Comparison of ENCODE assay signal across 8 cellular contexts in the genomic region with DNA sequence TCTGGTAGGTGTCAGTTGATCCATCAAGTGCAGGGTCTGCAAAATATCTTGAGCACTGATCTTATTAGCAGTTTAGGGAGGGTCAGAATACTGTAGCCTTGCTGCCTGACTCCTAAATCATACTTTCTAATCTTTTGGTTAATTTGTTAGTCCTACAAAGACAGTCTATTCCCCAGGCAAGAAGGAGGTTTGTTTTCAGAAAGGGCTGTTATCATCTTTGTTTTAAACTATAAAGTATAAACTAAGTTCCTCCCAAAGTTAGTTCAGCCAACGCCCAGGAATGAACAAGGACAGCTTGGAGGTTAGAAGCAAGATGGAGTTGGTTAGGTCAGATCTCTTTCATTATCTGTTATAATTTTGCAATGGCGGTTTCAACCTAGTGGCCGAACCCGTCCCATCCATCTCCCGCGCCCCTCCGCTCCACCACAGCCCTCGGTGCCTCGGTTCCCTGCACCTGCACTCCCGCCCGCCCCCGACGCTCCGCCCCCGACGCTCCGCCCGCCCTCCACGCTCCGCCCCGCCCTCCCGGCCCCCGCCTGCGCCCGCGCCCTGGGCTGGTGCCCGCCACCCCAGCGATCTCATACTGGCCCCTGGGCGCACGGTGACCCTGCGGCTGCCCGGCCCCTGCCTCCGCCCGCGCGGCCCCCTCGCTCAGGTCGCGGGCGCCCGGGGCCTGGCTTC. TPM values are rescaled to one million over a fixed set of nuclear protein-coding genes. Genes with fewer than 3 reads are reported as not detected.
DNase-seq lines count a peak whose midpoint lies in the region; ATAC-seq and TF ChIP-seq lines count a peak whose summit lies in the region.

A gene with protein sequence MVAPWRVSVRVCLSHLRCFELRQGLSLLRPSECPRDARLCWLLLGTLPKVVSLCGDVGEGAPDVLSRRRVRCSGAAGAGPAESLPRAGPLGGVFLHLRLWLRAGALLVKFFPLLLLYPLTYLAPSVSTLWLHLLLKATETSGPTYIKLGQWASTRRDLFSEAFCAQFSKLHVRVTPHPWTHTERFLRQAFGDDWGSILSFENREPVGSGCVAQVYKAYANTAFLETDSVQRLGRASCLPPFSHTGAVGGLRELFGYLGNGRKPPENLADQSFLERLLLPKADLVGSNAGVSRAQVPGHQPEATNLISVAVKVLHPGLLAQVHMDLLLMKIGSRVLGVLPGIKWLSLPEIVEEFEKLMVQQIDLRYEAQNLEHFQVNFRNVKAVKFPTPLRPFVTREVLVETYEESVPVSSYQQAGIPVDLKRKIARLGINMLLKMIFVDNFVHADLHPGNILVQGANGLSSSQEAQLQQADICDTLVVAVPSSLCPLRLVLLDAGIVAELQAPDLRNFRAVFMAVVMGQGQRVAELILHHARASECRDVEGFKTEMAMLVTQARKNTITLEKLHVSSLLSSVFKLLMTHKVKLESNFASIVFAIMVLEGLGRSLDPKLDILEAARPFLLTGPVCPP (plus strand): TSS at position 564 of the 681 bp plus-strand sequence. CDS start 386 bp downstream, outside the sequence.

- in situ Hi-C loops in ACHN (cut with HindIII; ENCODE audit: low pct_ligation_motif_present, low pct_unique_long_range_greater_than_20kb, low sequenced_read_pairs): no loop called here

- H3K4me3 ChIP-seq in fibroblast of mammary gland (ENCODE audit: control insufficient read depth, low read depth, low read length): peak within 1 kb of the TSS; percentile 61
- H3K4me3 ChIP-seq in stomach smooth muscle (ENCODE audit: low read length in 2 of 2): peak within 1 kb of the TSS; percentile 66 to 82

- peak within 1 kb of the TSS; percentile 73 to 80 for H3K9ac ChIP-seq in stomach smooth muscle (ENCODE audit: low read length in 2 of 2)

- ATAC-seq in GM18511 (IDR thresholded peaks at IDR 0.05; ENCODE audit: unreplicated experiment) (peak; percentile 65), HG03045 (IDR thresholded peaks at IDR 0.05; ENCODE audit: unreplicated experiment) (peak; percentile 66)

- peak within 1 kb of the TSS; percentile 37 for H3K27ac ChIP-seq in stomach smooth muscle (ENCODE audit: low read length)

- H3K27ac Mint-ChIP-seq in neural crest cell (ENCODE audit: unreplicated experiment): no peak within 1 kb of the TSS

- no peaks in the 10 kb centered on the region for H3K36me3 Mint-ChIP-seq in neural crest cell (ENCODE audit: low read depth)

- H3K4me3 Mint-ChIP-seq in neural crest cell: peak within 1 kb of the TSS; percentile 84

- no peaks in the 10 kb centered on the region for H3K27me3 ChIP-seq in stomach smooth muscle (ENCODE audit: control insufficient read depth in 1 of 2, insufficient read depth in 2 of 2, low read length in 2 of 2)

- H3K27me3 Mint-ChIP-seq in neural crest cell (ENCODE audit: low read depth): peaks cover 3% of the 10 kb centered on the region

- peak; percentile 54 for DNase-seq in ACHN
- DNase-seq in NCI-H526 treated with DMSO at 0.1 percent for 48 hours (lab: John Stamatoyannopoulos, UW): peak; percentile 42
- peak; percentile 69 to 78 for DNase-seq in activated T-cell treated with anti-CD3 and anti-CD28 coated beads, Interleukin-2, amount 50 U/mL, for 48 hours
- DNase-seq in fibroblast of mammary gland (ENCODE audit: low read depth): no peak
- DNase-seq in neural crest cell (ENCODE audit: low read depth, low spot score): peak; percentile 24

- H3K9me3 Mint-ChIP-seq in neural crest cell: no peaks in the 10 kb centered on the region

- peaks cover 0 to 2% of the 10 kb centered on the region in 2 donors for H3K36me3 ChIP-seq in stomach smooth muscle (ENCODE audit: control insufficient read depth in 2 of 2, insufficient read depth in 2 of 2, low read length in 2 of 2)

- TF ChIP-seq CTCF in fibroblast of mammary gland (conservative IDR thresholded peaks at IDR 0.05; ENCODE audit: control insufficient read depth, insufficient read depth, low read depth, low read length) (no peak), neural crest cell (conservative IDR thresholded peaks at IDR 0.05) (no peak)

- peaks cover 31% of the 10 kb centered on the region for H3K4me1 Mint-ChIP-seq in neural crest cell

- H3K4me1 ChIP-seq in stomach smooth muscle (ENCODE audit: control insufficient read depth, insufficient read depth, low read length): peaks cover 30% of the 10 kb centered on the region

- H3K9me3 ChIP-seq in stomach smooth muscle (ENCODE audit: control insufficient read depth in 2 of 2, low read length in 2 of 2): no peaks in the 10 kb centered on the region

RNA-seq across cellular contexts. Expression of the gene that starts here (rescaled TPM):
- total RNA-seq in neural crest cell: 14.2 and 14.9 TPM in 2 replicates
